9 cellular contexts compared by ENCODE assay signal in genomic region chr14:62156052-62156451, GRCh38.
"Had no signal": no experiment of that assay in that cellular context is flagged by ENCODE, and none has a peak within 500 bp of the region (broad histone marks: within the 10 kb centered on the region; RNA-seq: fewer than 3 reads in every experiment).

No MANE protein-coding gene starts in this region.

- H3K36me3 ChIP-seq: HAP-1 had no signal

- DNase-seq: GM23248, GOT3, H7, H9, HCEC 1CT, HFFc6 had no signal

- H2AFZ ChIP-seq: GM23248, GM23338 had no signal

- H3K4me3 ChIP-seq: GM23248, GM23338, HAP-1 had no signal

- H3K9ac ChIP-seq: GM23248 had no signal

- H3K4me2 ChIP-seq: GM23338 had no signal

- ATAC-seq: GM23338, HCT116 had no signal

- H3K27ac ChIP-seq: GM23248 had no signal

- H3K4me1 ChIP-seq: HAP-1 had no signal

- H3K9me3 ChIP-seq: HAP-1 had no signal
